Comparison of ENCODE assay signal across 28 cellular contexts in genomic region chr15:67696087-67696486, GRCh38.
"Had no signal": no experiment of that assay in that cellular context is flagged by ENCODE, and none has a peak within 500 bp of the region (broad histone marks: within the 10 kb centered on the region; RNA-seq: fewer than 3 reads in every experiment).

No MANE protein-coding gene starts in this region.

- H2AFZ ChIP-seq: neural progenitor cell, parathyroid adenoma had no signal

- H3K36me3 ChIP-seq: neural progenitor cell, ovary, upper lobe of right lung, uterus had no signal

- ATAC-seq: natural killer cell; psoas muscle; right cardiac atrium; sciatic nerve; stimulated activated memory B cell treated with anti-CD40 and anti-IgM and Interleukin-4, amounts not matched to agents 10 μg/mL and 1 μg/mL and 100 μg/mL, for 72 hours; stimulated activated naive CD8-positive, alpha-beta T cell treated with anti-CD3 and anti-CD28 coated beads, Interleukin-15, amount 100 ng/mL, for 72 hours; stimulated activated naive CD8-positive, alpha-beta T cell treated with anti-CD3 and anti-CD28 coated beads, Interleukin-15, Interleukin-2, amounts not matched to agents 100 U/mL and 50 U/mL, for 24 hours; upper lobe of right lung had no signal

- H3K9me3 ChIP-seq: ovary, psoas muscle, spleen, suprapubic skin, testis, transverse colon, upper lobe of right lung, uterus had no signal

- H3K27ac ChIP-seq: neural progenitor cell, ovary, parathyroid adenoma, psoas muscle, skin epidermis, spleen, suprapubic skin, testis, tibial artery, transverse colon, upper lobe of right lung, uterus had no signal

- DNase-seq: natural killer cell; occipital lobe; ovary; posterior cingulate gyrus; psoas muscle; right cardiac atrium; spleen; stimulated activated CD4-positive, alpha-beta T cell treated with anti-CD3 and anti-CD28 coated beads, Interleukin-12 subunit alpha, Interleukin-12 subunit beta, amount 100 ng/mL, for 4 hours; stimulated activated CD4-positive, alpha-beta T cell treated with anti-CD3 and anti-CD28 coated beads, Interleukin-1b, Interleukin-23, amount 100 ng/mL, for 48 hours; stimulated activated CD4-positive, alpha-beta T cell treated with anti-CD3 and anti-CD28 coated beads, Interleukin-4, amount 100 ng/mL, for 1 hour; stimulated activated CD4-positive, alpha-beta T cell treated with anti-CD3 and anti-CD28 coated beads, Interleukin-4, amount 100 ng/mL, for 4 hours; stimulated activated CD8-positive, alpha-beta memory T cell treated with anti-CD3 and anti-CD28 coated beads, Interleukin-4, amount 100 ng/mL, for 48 hours; stimulated activated naive CD4-positive, alpha-beta T cell; stimulated activated naive CD8-positive, alpha-beta T cell treated with anti-CD3 and anti-CD28 coated beads, Interleukin-15, amount 100 ng/mL, for 72 hours; stimulated activated naive CD8-positive, alpha-beta T cell treated with anti-CD3 and anti-CD28 coated beads, Interleukin-15, Interleukin-2, amounts not matched to agents 100 U/mL and 50 U/mL, for 24 hours; substantia nigra; testis; tibial artery; transverse colon; upper lobe of right lung; uterus had no signal

- H3K4me3 ChIP-seq: neural progenitor cell, ovary, psoas muscle, skin epidermis, smooth muscle cell, spleen, suprapubic skin, testis, tibial artery, transverse colon, upper lobe of right lung, uterus had no signal

- H3K79me2 ChIP-seq: parathyroid adenoma had no signal

- H3K27me3 ChIP-seq: neural progenitor cell, ovary, spleen, suprapubic skin, testis, tibial artery, transverse colon, upper lobe of right lung, uterus had no signal

- H3K4me2 ChIP-seq: neural progenitor cell, smooth muscle cell had no signal

- H3K4me1 ChIP-seq: parathyroid adenoma, psoas muscle, spleen, suprapubic skin, testis, tibial artery, transverse colon, upper lobe of right lung, uterus had no signal

- H3K9ac ChIP-seq: neural progenitor cell, parathyroid adenoma had no signal
